ENCODE assay signal across 8 cellular contexts in the genomic region with DNA sequence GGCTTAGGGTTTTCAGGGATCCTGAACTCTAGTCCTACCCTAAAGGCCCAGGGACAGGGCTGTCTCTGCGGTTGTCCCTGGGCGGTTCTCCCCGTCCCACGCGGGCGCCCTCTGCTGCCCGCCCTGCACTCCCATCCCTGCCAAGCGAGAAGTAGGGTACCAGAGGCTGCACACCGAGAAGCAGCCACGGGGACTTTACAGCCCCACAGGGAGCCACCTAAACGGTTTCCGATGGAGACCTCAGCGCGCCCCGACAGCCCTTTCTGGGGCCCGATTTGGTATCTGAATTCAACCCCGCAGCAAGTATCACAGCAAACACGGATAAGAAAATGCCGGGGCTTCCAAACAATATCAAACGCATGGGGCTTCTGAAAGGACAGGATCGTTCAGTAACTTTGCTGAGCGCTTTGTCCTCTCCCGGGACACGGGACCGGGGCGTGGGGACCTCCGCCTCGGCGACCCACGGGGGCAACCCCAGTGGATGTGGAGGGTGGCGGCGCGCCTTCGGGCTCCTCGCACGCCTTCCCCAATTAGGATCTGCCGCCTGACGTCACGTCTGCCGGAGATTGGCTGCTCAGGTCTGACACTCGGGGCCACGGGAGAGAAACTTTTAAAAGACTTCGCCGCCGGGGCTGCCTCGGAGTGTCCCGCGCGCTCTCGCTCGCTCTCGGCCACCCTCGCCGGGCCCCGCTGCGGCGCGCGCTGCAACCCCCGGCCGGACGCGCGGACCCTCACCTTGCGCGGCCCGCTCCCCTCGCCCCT. TPM values are rescaled to one million over a fixed set of nuclear protein-coding genes. Genes with fewer than 3 reads are reported as not detected.
DNase-seq lines count a peak whose midpoint lies in the region; ATAC-seq and TF ChIP-seq lines count a peak whose summit lies in the region.

Gene LTBP1, plus strand, starts transcription at position 640 of the 762 bp plus-strand sequence. CDS start 372 bp downstream, outside the sequence.

- no peak within 1 kb of the TSS for H3K27ac ChIP-seq in duodenal mucosa (ENCODE audit: low read depth, low read length)

- H3K4me1 ChIP-seq in duodenal mucosa (ENCODE audit: control insufficient read depth in 1 of 2, insufficient read depth in 2 of 2, low read length in 2 of 2) = peaks cover 4 to 5% of the 10 kb centered on the region in 2 donors

- no peak for TF ChIP-seq POLR2A in lower leg skin (IDR thresholded peaks at IDR 0.05)

- H3K36me3 ChIP-seq in duodenal mucosa (ENCODE audit: control insufficient read depth in 1 of 2, insufficient read depth in 2 of 2, low read length in 2 of 2) = no peaks in the 10 kb centered on the region

- H3K4me1 Mint-ChIP-seq in activated CD4-positive, alpha-beta T cell treated with anti-CD3 and anti-CD28 coated beads, Interleukin-2, amount 10 ng/mL, durations not matched to agents 24 days and 14 days = peaks cover 2% of the 10 kb centered on the region

- no peaks in the 10 kb centered on the region for H3K36me3 Mint-ChIP-seq in activated CD4-positive, alpha-beta T cell treated with anti-CD3 and anti-CD28 coated beads, Interleukin-2, amount 10 ng/mL, durations not matched to agents 24 days and 14 days (ENCODE audit: low read depth)

- H3K9ac ChIP-seq in duodenal mucosa (ENCODE audit: low read depth in 1 of 2, low read length in 2 of 2) = peak within 1 kb of the TSS; percentile 22 to 61

- TF ChIP-seq CTCF in lower leg skin (IDR thresholded peaks at IDR 0.05) = no peak

- ATAC-seq in HG02840 (IDR thresholded peaks at IDR 0.05; ENCODE audit: low FRiP score, unreplicated experiment) = peak; percentile 68

- 0 to 2% methylated on average over 25 to 31 of the region's 68 CpGs for WGBS in lower leg skin, 2 donors

- no peak within 1 kb of the TSS for H3K27ac Mint-ChIP-seq in activated CD4-positive, alpha-beta T cell treated with anti-CD3 and anti-CD28 coated beads, Interleukin-2, amount 10 ng/mL, durations not matched to agents 24 days and 14 days

- H3K9me3 Mint-ChIP-seq in activated CD4-positive, alpha-beta T cell treated with anti-CD3 and anti-CD28 coated beads, Interleukin-2, amount 10 ng/mL, durations not matched to agents 24 days and 14 days = no peaks in the 10 kb centered on the region

- peak within 1 kb of the TSS; percentile 83 for H3K4me3 Mint-ChIP-seq in activated CD4-positive, alpha-beta T cell treated with anti-CD3 and anti-CD28 coated beads, Interleukin-2, amount 10 ng/mL, durations not matched to agents 24 days and 14 days

- intact Hi-C loops in activated CD4-positive, alpha-beta T cell treated with anti-CD3 and anti-CD28 coated beads, Interleukin-2, amount 10 ng/mL, durations not matched to agents 24 days and 14 days (cut with micrococcal nuclease) = loop anchor here (1.0 to 5.0 kb wide), 5 partner anchors 174 to 652 kb away; partner anchors contain the start of gene FAM98A
- intact Hi-C loops in lower leg skin (cut with DNase I; ENCODE audit: low total_unique reads) = no loop called here

- DNase-seq in SIG-M5 treated with dmso at 0.1 percent for 504 hours (lab: John Stamatoyannopoulos, UW; ENCODE audit: unreplicated experiment) = peak; percentile 64
- DNase-seq in SIG-M5 (lab: John Stamatoyannopoulos, UW) = no peak
- peak; percentile 69 for DNase-seq in NCI-H1694 treated with DMSO at 0.1 percent for 48 hours (lab: John Stamatoyannopoulos, UW)
- DNase-seq in activated CD4-positive, alpha-beta T cell treated with anti-CD3 and anti-CD28 coated beads, Interleukin-2, amount 10 ng/mL, durations not matched to agents 24 days and 14 days = peak; percentile 92
- peak; percentile 31 to 89 for DNase-seq in lower leg skin (ENCODE audit: low spot score in 2 of 2)
- peak; percentile 48 for DNase-seq in stimulated activated CD4-positive, alpha-beta T cell treated with anti-CD3 and anti-CD28 coated beads, Interleukin-4, amount 100 ng/mL, for 24 hours

- H3K4me3 ChIP-seq in duodenal mucosa (ENCODE audit: low read depth in 1 of 2, low read length in 2 of 2) (peak within 1 kb of the TSS; percentile 67 to 80), lower leg skin (ENCODE audit: low read depth, poor library complexity, severe bottlenecking) (peak within 1 kb of the TSS; percentile 59)

- H3K27me3 Mint-ChIP-seq in activated CD4-positive, alpha-beta T cell treated with anti-CD3 and anti-CD28 coated beads, Interleukin-2, amount 10 ng/mL, durations not matched to agents 24 days and 14 days = peaks cover 29% of the 10 kb centered on the region

- H3K27me3 ChIP-seq in duodenal mucosa (ENCODE audit: control insufficient read depth in 1 of 2, insufficient read depth in 2 of 2, low read length in 2 of 2) = no peaks in the 10 kb centered on the region

- H3K9me3 ChIP-seq in duodenal mucosa (ENCODE audit: control insufficient read depth in 1 of 2, low read length in 2 of 2) = no peaks in the 10 kb centered on the region

RNA-seq across cellular contexts. Expression of gene LTBP1, which starts in this region (rescaled TPM):
- 0.14 and 0.21 TPM in 2 replicates for total RNA-seq in activated CD4-positive, alpha-beta T cell treated with anti-CD3 and anti-CD28 coated beads, Interleukin-2, amount 10 ng/mL, durations not matched to agents 24 days and 14 days
- total RNA-seq in lower leg skin = 10 to 100 TPM in 3 of 4 donors, 1 to 10 TPM in 1; 3.8 to 20.8 (median 11.3) TPM

Comparison
In these comparisons a context has a peak if more than half of its experiments do, and no peak if none do; other contexts are left out.
1. Peak in DNase-seq in activated CD4-positive, alpha-beta T cell treated with anti-CD3 and anti-CD28 coated beads, Interleukin-2, amount 10 ng/mL, durations not matched to agents 24 days and 14 days; RNA of the gene not detected or under 1 TPM.